8 cellular contexts compared by ENCODE assay signal in the genomic region with DNA sequence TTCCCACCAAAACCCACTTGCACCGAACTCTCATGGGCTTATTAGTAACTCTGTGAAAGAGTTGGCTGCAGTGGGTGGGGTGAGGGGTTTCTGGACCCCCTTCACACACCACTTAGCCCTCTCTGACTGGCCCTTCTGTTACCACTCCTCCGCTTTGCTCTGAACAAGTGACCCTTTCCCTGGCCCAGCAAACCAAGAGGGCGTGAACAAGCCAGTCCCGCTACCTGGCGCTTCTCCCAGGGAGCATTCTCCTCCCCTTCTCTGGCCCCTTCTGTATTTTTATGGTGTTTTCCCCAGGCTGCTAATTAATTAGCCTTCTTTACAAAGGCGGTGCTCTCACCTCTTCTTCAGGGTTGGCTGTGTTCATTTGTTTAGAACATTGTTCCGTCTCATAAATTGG.
"Had no signal": no experiment of that assay in that cellular context is flagged by ENCODE, and none has a peak within 500 bp of the region (broad histone marks: within the 10 kb centered on the region; RNA-seq: fewer than 3 reads in every experiment).

No MANE protein-coding gene starts in this region.

- H3K9me3 ChIP-seq: psoas muscle, thoracic aorta had no signal

- DNase-seq: activated B cell treated with CpG ODN at 0.5 μM for 24 hours; activated CD4-positive, alpha-beta T cell treated with anti-CD3 and anti-CD28 coated beads, Interleukin-2, amount 10 ng/mL, durations not matched to agents 7 days and 5 days; activated CD8-positive, alpha-beta memory T cell treated with anti-CD3 and anti-CD28 coated beads for 24 hours; activated naive CD4-positive, alpha-beta T cell treated with Interleukin-2 at 50 U/mL for 16 hours; left ventricle myocardium superior; psoas muscle had no signal

- H3K4me1 ChIP-seq: psoas muscle had no signal

- H3K4me3 ChIP-seq: psoas muscle, thoracic aorta had no signal

- ATAC-seq: left ventricle myocardium superior, psoas muscle, sciatic nerve had no signal

- H3K27ac ChIP-seq: psoas muscle, thoracic aorta had no signal
